Comparison of ENCODE assay signal across 8 cellular contexts in the genomic region with DNA sequence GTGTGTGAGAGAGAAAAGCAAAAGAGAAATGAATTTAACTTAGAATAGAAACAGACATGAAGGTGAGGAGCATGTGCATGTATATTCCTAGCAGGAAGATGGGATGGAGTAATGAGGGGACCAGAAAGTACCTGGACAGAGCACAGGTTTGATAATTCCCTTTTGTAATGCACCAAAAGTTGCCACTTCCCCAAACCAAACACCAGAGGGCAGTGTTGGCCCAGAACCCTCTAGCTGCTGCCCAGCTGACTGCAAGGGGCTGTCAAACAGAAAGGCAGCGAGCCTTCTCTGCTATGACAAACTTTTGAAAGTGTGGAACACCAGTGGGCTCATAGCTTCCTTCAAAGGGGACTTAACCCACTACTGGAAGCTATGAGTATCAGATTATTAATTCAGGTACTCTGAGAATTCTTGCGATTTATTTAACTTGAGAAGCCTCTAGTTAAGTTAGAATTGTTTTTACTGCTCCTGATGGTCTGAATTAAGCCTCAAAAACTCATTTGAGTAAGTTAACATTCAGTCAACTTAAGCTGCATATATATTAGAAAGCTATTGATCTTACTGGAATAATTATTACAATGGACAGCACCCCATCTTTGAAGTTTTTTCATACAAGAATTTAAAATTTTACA.
DNase-seq lines count a peak whose midpoint lies in the region; ATAC-seq, FAIRE-seq and TF ChIP-seq lines count a peak whose summit lies in the region.

No MANE protein-coding gene starts in this region.

- TF ChIP-seq CTCF in cardiac muscle cell (IDR thresholded peaks at IDR 0.05; ENCODE audit: low read depth, low read length) (peak; percentile 90), psoas muscle (IDR thresholded peaks at IDR 0.05) (peak; percentile 91)

- no peak overlapping the region for H3K4me3 ChIP-seq in SJCRH30
- no peak overlapping the region for H3K4me3 ChIP-seq in cardiac muscle cell
- no peak overlapping the region for H3K4me3 ChIP-seq in psoas muscle
- no peak overlapping the region for H3K4me3 ChIP-seq in aorta (ENCODE audit: low read length in 2 of 2)

- H3K36me3 Mint-ChIP-seq in activated naive CD4-positive, alpha-beta T cell treated with anti-CD3 and anti-CD28 coated beads, Interleukin-2, amount 10 ng/mL, durations not matched to agents 7 days and 5 days = no peaks in the 10 kb centered on the region

- no peak overlapping the region for H3K27ac ChIP-seq in SJCRH30
- H3K27ac ChIP-seq in cardiac muscle cell = no peak overlapping the region
- peak overlapping the region; percentile 43 for H3K27ac ChIP-seq in psoas muscle
- H3K27ac ChIP-seq in aorta (ENCODE audit: low read depth in 1 of 2, low read length in 2 of 2) = no peak overlapping the region

- intact Hi-C loops in psoas muscle (cut with DNase I) = loop anchor here in 1 of 2 donors (2.0 kb wide), 2 partner anchors 121 to 145 kb away; no protein-coding TSS in a partner anchor
- intact Hi-C loops in aorta (cut with DNase I) = loop anchor here (5.0 kb wide), 2 partner anchors 143 to 148 kb away; no protein-coding TSS in a partner anchor

- H3K4me1 ChIP-seq in SJCRH30 (no peaks in the 10 kb centered on the region), cardiac muscle cell (ENCODE audit: low read depth) (no peaks in the 10 kb centered on the region), psoas muscle (peaks cover 18% of the 10 kb centered on the region), aorta (ENCODE audit: control insufficient read depth in 1 of 2, insufficient read depth in 2 of 2, low read length in 2 of 2) (peaks cover 2 to 5% of the 10 kb centered on the region in 2 donors)

- no peaks in the 10 kb centered on the region for H3K4me1 Mint-ChIP-seq in activated naive CD4-positive, alpha-beta T cell treated with anti-CD3 and anti-CD28 coated beads, Interleukin-2, amount 10 ng/mL, durations not matched to agents 7 days and 5 days

- WGBS in psoas muscle, 3 donors = 44% methylated on average over 2 of the region's 2 CpGs
- 41 to 42% methylated on average over 2 of the region's 2 CpGs for WGBS in aorta, 2 donors

- H3K27me3 ChIP-seq in SJCRH30 = peaks cover 3% of the 10 kb centered on the region; the same call in 1 of the 2 replicates
- no peaks in the 10 kb centered on the region for H3K27me3 ChIP-seq in cardiac muscle cell
- H3K27me3 ChIP-seq in psoas muscle (ENCODE audit: insufficient read depth in 3 of 3, low read length in 2 of 3) = no peaks in the 10 kb centered on the region
- H3K27me3 ChIP-seq in aorta (ENCODE audit: control insufficient read depth in 1 of 2, insufficient read depth in 2 of 2, low read length in 1 of 2) = no peaks in the 10 kb centered on the region

- ATAC-seq in GM21529 (IDR thresholded peaks at IDR 0.05; ENCODE audit: unreplicated experiment) (peak; percentile 99), psoas muscle (peak; percentile 80 to 91 (median 88)), aorta (ENCODE audit: low FRiP score) (peak; percentile 88)

- H3K9me3 Mint-ChIP-seq in activated naive CD4-positive, alpha-beta T cell treated with anti-CD3 and anti-CD28 coated beads, Interleukin-2, amount 10 ng/mL, durations not matched to agents 7 days and 5 days = no peaks in the 10 kb centered on the region

- no peak overlapping the region for H3K27ac Mint-ChIP-seq in activated naive CD4-positive, alpha-beta T cell treated with anti-CD3 and anti-CD28 coated beads, Interleukin-2, amount 10 ng/mL, durations not matched to agents 7 days and 5 days

- H3K4me3 Mint-ChIP-seq in activated naive CD4-positive, alpha-beta T cell treated with anti-CD3 and anti-CD28 coated beads, Interleukin-2, amount 10 ng/mL, durations not matched to agents 7 days and 5 days = no peak overlapping the region

- CTCF ChIA-PET in activated naive CD4-positive, alpha-beta T cell treated with anti-CD3 and anti-CD28 coated beads, Interleukin-2, amount 10 ng/mL, durations not matched to agents 7 days and 5 days (lab: Charles Lee) = interaction anchor here (0.5 to 2.5 kb wide), 8 partner anchors 9 to 546 kb away, joined by 3 to 18 read pairs (median 6); no protein-coding TSS in a partner anchor

- FAIRE-seq in G401.6 (lab: Jason Lieb, UNC) = peak; percentile 91

- no peaks in the 10 kb centered on the region for H3K27me3 Mint-ChIP-seq in activated naive CD4-positive, alpha-beta T cell treated with anti-CD3 and anti-CD28 coated beads, Interleukin-2, amount 10 ng/mL, durations not matched to agents 7 days and 5 days

- H3K36me3 ChIP-seq in SJCRH30 (no peaks in the 10 kb centered on the region), cardiac muscle cell (no peaks in the 10 kb centered on the region), psoas muscle (ENCODE audit: insufficient read depth in 1 of 2, low read depth in 1 of 2) (no peaks in the 10 kb centered on the region), aorta (ENCODE audit: control insufficient read depth in 1 of 2, insufficient read depth in 2 of 2, low read length in 1 of 2) (no peaks in the 10 kb centered on the region)

- no peaks in the 10 kb centered on the region for H3K9me3 ChIP-seq in SJCRH30 (replicated peaks)
- H3K9me3 ChIP-seq in cardiac muscle cell (ENCODE audit: low read depth) = no peaks in the 10 kb centered on the region
- H3K9me3 ChIP-seq in psoas muscle = no peaks in the 10 kb centered on the region
- no peaks in the 10 kb centered on the region for H3K9me3 ChIP-seq in aorta (ENCODE audit: control insufficient read depth, low read length)

- DNase-seq in HUDEP-2 (lab: John Stamatoyannopoulos, UW; ENCODE audit: unreplicated experiment in 76 of 76) (peak in 48 of 76 experiments; percentile 1 to 54 (median 14)), SJCRH30 (peak; percentile 52 to 86), cardiac muscle cell (ENCODE audit: low read depth in 1 of 2, low spot score in 1 of 2) (peak; percentile 74 to 77), psoas muscle (peak; percentile 60 to 75), aorta (peak; percentile 64 to 78)
- peak; percentile 68 for DNase-seq in activated naive CD4-positive, alpha-beta T cell treated with anti-CD3 and anti-CD28 coated beads, Interleukin-2, amount 10 ng/mL, durations not matched to agents 7 days and 5 days

Comparison
In these comparisons a context has a peak if more than half of its experiments do, and no peak if none do; other contexts are left out.
1. DNase-seq: peak in every context shown above with its lines; median percentile 76 in cardiac muscle cell; 71 in aorta; 69 in SJCRH30; 68 in activated naive CD4-positive, alpha-beta T cell treated with anti-CD3 and anti-CD28 coated beads, Interleukin-2, amount 10 ng/mL, durations not matched to agents 7 days and 5 days; 68 in psoas muscle; 14 in HUDEP-2.